In the genomic region with DNA sequence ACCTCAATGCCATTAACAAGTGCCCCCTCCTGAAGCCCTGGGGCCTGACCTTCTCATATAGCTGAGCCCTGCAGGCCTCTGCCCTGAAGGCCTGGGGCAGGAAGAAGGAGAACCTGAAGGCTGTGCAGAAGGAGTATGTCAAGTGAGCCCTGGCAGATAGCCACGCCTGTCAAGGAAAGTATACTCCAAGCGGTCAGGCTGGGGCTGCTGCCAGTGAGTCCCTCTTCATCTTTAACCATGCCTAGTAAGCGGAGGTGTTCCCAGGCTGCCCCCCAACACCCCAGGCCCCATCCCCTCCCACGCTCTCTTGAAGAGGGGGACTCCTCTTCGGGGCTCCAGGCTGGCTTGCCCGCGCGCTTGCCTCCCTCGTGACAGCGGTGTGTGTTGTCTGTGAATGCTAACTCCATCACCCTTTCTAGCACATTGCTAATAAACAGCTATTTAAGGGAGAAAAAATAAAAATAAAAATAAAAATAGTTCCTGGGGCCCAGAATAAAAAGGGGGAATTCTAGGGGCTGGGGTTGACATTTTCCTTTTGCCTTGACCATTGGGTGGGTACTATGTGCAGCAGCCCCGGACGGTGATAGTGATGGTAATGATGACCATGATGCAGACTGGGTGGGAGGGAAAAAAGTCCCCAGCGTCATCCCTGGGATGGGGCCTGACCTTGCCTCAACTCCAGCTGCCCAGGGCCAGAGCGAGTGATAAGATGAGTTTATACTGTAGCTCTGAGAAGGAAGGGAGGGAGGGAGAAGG, we compare ENCODE assay signal across 21 cellular contexts.
DNase-seq lines count a peak whose midpoint lies in the region; TF ChIP-seq lines count a peak whose summit lies in the region.
"Had no signal": no experiment of that assay in that cellular context is flagged by ENCODE, and none has a peak within 500 bp of the region (broad histone marks: within the 10 kb centered on the region; RNA-seq: fewer than 3 reads in every experiment).

No MANE protein-coding gene starts in this region.

- H3K4me3 ChIP-seq in choroid plexus epithelial cell (ENCODE audit: low read depth, low read length), result no peak overlapping the region
- H3K4me3 ChIP-seq in subcutaneous abdominal adipose tissue (ENCODE audit: low read depth in 1 of 5, low read length in 5 of 5), result no peak overlapping the region
- H3K4me3 ChIP-seq: Peyer's patch, right lobe of liver, tibial artery had no signal

- no peak for TF ChIP-seq CTCF in choroid plexus epithelial cell (conservative IDR thresholded peaks at IDR 0.05; ENCODE audit: low read depth, low read length)

- peak overlapping the region; percentile 84 for H3K27ac ChIP-seq in subcutaneous abdominal adipose tissue (ENCODE audit: low read depth, low read length)
- H3K27ac ChIP-seq: tibial artery had no signal

- H3K36me3 ChIP-seq in subcutaneous abdominal adipose tissue (ENCODE audit: control insufficient read depth in 5 of 5, insufficient read depth in 5 of 5, low read length in 5 of 5), result peaks cover 0 to 4% (median 3%) of the 10 kb centered on the region in 5 donors
- H3K36me3 ChIP-seq: Peyer's patch, tibial artery had no signal

- DNase-seq in HCEC 1CT, result peak; percentile 33
- DNase-seq in choroid plexus epithelial cell (ENCODE audit: low read depth), result peak; percentile 40
- DNase-seq in left kidney (ENCODE audit: low read depth, low spot score), result peak; percentile 52
- DNase-seq in HuH-7.5 (ENCODE audit: low spot score), result no peak
- DNase-seq in NCI-H2196 (lab: John Stamatoyannopoulos, UW; ENCODE audit: unreplicated experiment), result no peak
- DNase-seq in SW 1271 (lab: John Stamatoyannopoulos, UW), result no peak
- no peak for DNase-seq in NCI-H2029 treated with DMSO at 0.1 percent for 48 hours (lab: John Stamatoyannopoulos, UW)
- DNase-seq: activated CD4-positive, alpha-beta T cell treated with anti-CD3 and anti-CD28 coated beads for 1 hour; CD8-positive, alpha-beta memory T cell; endodermal cell; glutamatergic neuron; Karpas-422; naive B cell; NCI-H1048; NCI-H2081; NCI-H510A; NK-92 treated with Interleukin-12 subunit alpha and Interleukin-12 subunit beta, amount 100 ng/mL, for 24 hours; tibial artery had no signal

- H3K27me3 ChIP-seq in subcutaneous abdominal adipose tissue (ENCODE audit: control insufficient read depth in 5 of 5, insufficient read depth in 4 of 5, low read length in 5 of 5), result no peaks in the 10 kb centered on the region
- H3K27me3 ChIP-seq: Peyer's patch, right lobe of liver, tibial artery had no signal

- peaks cover 20 to 66% (median 55%) of the 10 kb centered on the region in 5 donors for H3K4me1 ChIP-seq in subcutaneous abdominal adipose tissue (ENCODE audit: control insufficient read depth in 5 of 5, insufficient read depth in 5 of 5, low read length in 5 of 5)

- no peak overlapping the region for H3K9ac ChIP-seq in subcutaneous abdominal adipose tissue (ENCODE audit: low read length in 5 of 5)

- H3K9me3 ChIP-seq in subcutaneous abdominal adipose tissue (ENCODE audit: control insufficient read depth in 5 of 5, low read length in 5 of 5), result no peaks in the 10 kb centered on the region
- H3K9me3 ChIP-seq: Peyer's patch, right lobe of liver, tibial artery had no signal

Comparison
In these comparisons a context has a peak if more than half of its experiments do, and no peak if none do; other contexts are left out.
1. DNase-seq: peak in HCEC 1CT (single experiment), choroid plexus epithelial cell (single experiment) and left kidney (single experiment); none in HuH-7.5 (single experiment), NCI-H2196 (single experiment), SW 1271 (0 of 2) and NCI-H2029 treated with DMSO at 0.1 percent for 48 hours (single experiment).